ENCODE assay signal across 26 cellular contexts in genomic region chr1:147631839-147632238, GRCh38. TPM values are rescaled to one million over a fixed set of nuclear protein-coding genes. Genes with fewer than 3 reads are reported as not detected.
DNase-seq lines count a peak whose midpoint lies in the region; ATAC-seq and TF ChIP-seq lines count a peak whose summit lies in the region.
"Had no signal": no experiment of that assay in that cellular context is flagged by ENCODE, and none has a peak within 500 bp of the region (broad histone marks: within the 10 kb centered on the region; RNA-seq: fewer than 3 reads in every experiment).

No MANE protein-coding gene starts in this region.

- H3K27ac ChIP-seq in VCaP (peak overlapping the region; percentile 19; the same call in 1 of the 2 replicates), gastrocnemius medialis (peak overlapping the region; percentile 9 to 58 (median 50)), WERI-Rb-1 (no peak overlapping the region)
- H3K27ac ChIP-seq: BLaER1 had no signal

- peaks cover 21% of the 10 kb centered on the region for H3K4me1 Mint-ChIP-seq in activated T-cell treated with anti-CD3 and anti-CD28 coated beads, Interleukin-2, amount 50 U/mL, for 24 hours (ENCODE audit: low read depth)
- H3K4me1 Mint-ChIP-seq in nephron progenitor cell = peaks cover 40% of the 10 kb centered on the region

- H3K36me3 Mint-ChIP-seq in activated T-cell treated with anti-CD3 and anti-CD28 coated beads, Interleukin-2, amount 50 U/mL, for 24 hours (ENCODE audit: low read depth) = peaks cover 2% of the 10 kb centered on the region
- peaks cover 45% of the 10 kb centered on the region for H3K36me3 Mint-ChIP-seq in nephron progenitor cell (ENCODE audit: low read depth)

- peak overlapping the region; percentile 8 for H3K27ac Mint-ChIP-seq in activated T-cell treated with anti-CD3 and anti-CD28 coated beads, Interleukin-2, amount 50 U/mL, for 24 hours
- H3K27ac Mint-ChIP-seq in nephron progenitor cell = peak overlapping the region; percentile 20

- in situ Hi-C loops in gastrocnemius medialis (cut with MboI; ENCODE audit: low sequenced_read_pairs in 4 of 4) = loop anchor here in 2 of 4 donors (5.0 to 25.0 kb wide), 3 partner anchors 63 to 370 kb away; no protein-coding TSS in a partner anchor

- no peaks in the 10 kb centered on the region for H3K36me3 ChIP-seq in gastrocnemius medialis
- H3K36me3 ChIP-seq in WERI-Rb-1 = no peaks in the 10 kb centered on the region
- H3K36me3 ChIP-seq: BE2C had no signal

- H3K4me3 ChIP-seq in gastrocnemius medialis (no peak overlapping the region), WERI-Rb-1 (ENCODE audit: low read depth, low read length) (no peak overlapping the region)
- H3K4me3 ChIP-seq: BLaER1, GM12878 had no signal

- TF ChIP-seq CTCF in VCaP (conservative IDR thresholded peaks at IDR 0.05) (no peak), nephron progenitor cell (IDR thresholded peaks at IDR 0.05) (no peak), gastrocnemius medialis (IDR thresholded peaks at IDR 0.05 in 4 of 5, conservative IDR thresholded peaks at IDR 0.05 in 1 of 5) (no peak), WERI-Rb-1 (IDR thresholded peaks at IDR 0.05; ENCODE audit: low read depth, low read length) (no peak)

- ATAC-seq in gastrocnemius medialis (peak; percentile 55 to 78), HG02981 (IDR thresholded peaks at IDR 0.05; ENCODE audit: unreplicated experiment) (no peak)
- ATAC-seq: GM12878 had no signal

- intact Hi-C loops in gastrocnemius medialis (cut with DNase I; ENCODE audit: low total_unique reads) = no loop called here

- H3K4me1 ChIP-seq in gastrocnemius medialis = peaks cover 25 to 26% of the 10 kb centered on the region in 2 donors
- H3K4me1 ChIP-seq: BE2C had no signal

- H3K9me3 ChIP-seq in gastrocnemius medialis = no peaks in the 10 kb centered on the region
- no peaks in the 10 kb centered on the region for H3K9me3 ChIP-seq in WERI-Rb-1 (ENCODE audit: severe bottlenecking)
- H3K9me3 ChIP-seq: BE2C, BLaER1 had no signal

- no peak for TF ChIP-seq POLR2A in gastrocnemius medialis (IDR thresholded peaks at IDR 0.05)

- no peak for DNase-seq in activated T-cell treated with anti-CD3 and anti-CD28 coated beads, Interleukin-2, amount 50 U/mL, for 24 hours
- no peak for DNase-seq in activated T-cell treated with anti-CD3 and anti-CD28 coated beads, Interleukin-2, amount 50 U/mL, for 48 hours
- DNase-seq in nephron progenitor cell = no peak
- DNase-seq in gastrocnemius medialis = peak in 1 of 2 donors; percentile 58
- no peak for DNase-seq in NOMO-1 treated with DMSO at 0.1 percent for 48 hours (lab: John Stamatoyannopoulos, UW; ENCODE audit: unreplicated experiment)
- DNase-seq in WERI-Rb-1 = no peak
- DNase-seq: 8988T; ACHN; BE2C; C1 segment of cervical spinal cord; CD4-positive, alpha-beta memory T cell; CD4-positive, CD25-positive, alpha-beta regulatory T cell; CD8-positive, alpha-beta memory T cell; COR-L47; DMS 273 treated with DMSO at 0.1 percent for 48 hours; DMS153; DMS53; DMS79; DND-41; EL; GDM1 had no signal

- no peaks in the 10 kb centered on the region for H3K9me3 Mint-ChIP-seq in activated T-cell treated with anti-CD3 and anti-CD28 coated beads, Interleukin-2, amount 50 U/mL, for 24 hours
- H3K9me3 Mint-ChIP-seq in nephron progenitor cell = no peaks in the 10 kb centered on the region
- H3K9me3 Mint-ChIP-seq: CD4-positive, alpha-beta memory T cell; CD8-positive, alpha-beta memory T cell had no signal

- no peak overlapping the region for H3K4me3 Mint-ChIP-seq in activated T-cell treated with anti-CD3 and anti-CD28 coated beads, Interleukin-2, amount 50 U/mL, for 24 hours
- no peak overlapping the region for H3K4me3 Mint-ChIP-seq in nephron progenitor cell
- H3K4me3 Mint-ChIP-seq: CD14-positive monocyte; CD4-positive, alpha-beta memory T cell; CD4-positive, CD25-positive, alpha-beta regulatory T cell; CD8-positive, alpha-beta memory T cell had no signal

- H3K27me3 Mint-ChIP-seq in activated T-cell treated with anti-CD3 and anti-CD28 coated beads, Interleukin-2, amount 50 U/mL, for 24 hours = no peaks in the 10 kb centered on the region
- no peaks in the 10 kb centered on the region for H3K27me3 Mint-ChIP-seq in nephron progenitor cell (ENCODE audit: low read depth, poor library complexity)
- H3K27me3 Mint-ChIP-seq: CD4-positive, alpha-beta memory T cell; CD4-positive, CD25-positive, alpha-beta regulatory T cell; CD8-positive, alpha-beta memory T cell had no signal

- no peaks in the 10 kb centered on the region for H3K27me3 ChIP-seq in gastrocnemius medialis
- no peaks in the 10 kb centered on the region for H3K27me3 ChIP-seq in WERI-Rb-1 (ENCODE audit: insufficient read depth, low read depth, severe bottlenecking)
- H3K27me3 ChIP-seq: BE2C, BLaER1 had no signal

RNA-seq across cellular contexts. Expression of gene ACP6, which starts 38.5 kb away (rescaled TPM):
- total RNA-seq in gastrocnemius medialis = 10 to 100 TPM in 2 of 4 donors, 1 to 10 TPM in 2; 3.9 to 11.4 (median 9.2) TPM
